Comparison of ENCODE assay signal across 14 cellular contexts in the genomic region with DNA sequence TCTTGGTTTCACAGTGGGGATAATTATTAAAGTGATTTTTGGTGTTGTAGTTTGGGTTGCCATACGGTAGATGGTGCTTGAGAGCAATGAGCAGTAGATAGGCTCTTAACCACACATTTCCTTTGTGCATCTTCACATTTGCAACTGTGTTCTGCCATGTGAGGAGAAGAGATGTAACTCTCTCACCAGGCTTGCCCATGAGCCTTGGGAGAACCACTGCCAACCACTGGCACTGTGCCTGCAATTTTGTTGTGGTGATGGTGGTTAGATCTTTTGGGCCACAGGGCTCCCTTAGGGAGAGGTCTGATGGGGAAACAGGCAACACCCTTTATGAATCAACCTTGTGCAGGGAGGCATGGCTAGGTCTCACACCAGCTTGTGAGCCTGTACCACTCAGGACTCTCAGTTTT.
DNase-seq lines count a peak whose midpoint lies in the region; ATAC-seq lines count a peak whose summit lies in the region.
"Had no signal": no experiment of that assay in that cellular context is flagged by ENCODE, and none has a peak within 500 bp of the region (broad histone marks: within the 10 kb centered on the region; RNA-seq: fewer than 3 reads in every experiment).

No MANE protein-coding gene starts in this region.

- no peaks in the 10 kb centered on the region for H3K9me2 ChIP-seq in Karpas-422 (replicated peaks; ENCODE audit: insufficient read depth, low read length)

- no peak overlapping the region for H3K4me2 ChIP-seq in Karpas-422 (ENCODE audit: low read depth, low read length, poor library complexity, severe bottlenecking)

- H3K9me3 ChIP-seq in Karpas-422 (ENCODE audit: low read length) = no peaks in the 10 kb centered on the region
- H3K9me3 ChIP-seq: suprapubic skin had no signal

- H3K9ac ChIP-seq in Karpas-422 (ENCODE audit: low read length) = no peak overlapping the region

- ATAC-seq in GM19468 (IDR thresholded peaks at IDR 0.05; ENCODE audit: extremely low read depth, unreplicated experiment) = peak; percentile 26
- ATAC-seq in GM21717 (IDR thresholded peaks at IDR 0.05; ENCODE audit: unreplicated experiment) = no peak
- no peak for ATAC-seq in HG03095 (IDR thresholded peaks at IDR 0.05; ENCODE audit: unreplicated experiment)
- ATAC-seq: left cardiac atrium had no signal

- H3K27me3 ChIP-seq in Karpas-422 (ENCODE audit: low read length) = no peaks in the 10 kb centered on the region
- H3K27me3 ChIP-seq: suprapubic skin had no signal

- H3K4me1 ChIP-seq in Karpas-422 (ENCODE audit: low read length) = no peaks in the 10 kb centered on the region
- H3K4me1 ChIP-seq: suprapubic skin had no signal

- no peak overlapping the region for H3K4me3 ChIP-seq in Karpas-422 (ENCODE audit: low read length)
- H3K4me3 ChIP-seq: SK-N-MC, suprapubic skin had no signal

- no peaks in the 10 kb centered on the region for H3K79me2 ChIP-seq in Karpas-422 (ENCODE audit: low read length)

- no peak overlapping the region for H3K27ac ChIP-seq in Karpas-422 (ENCODE audit: low read length)
- H3K27ac ChIP-seq: SK-N-MC, suprapubic skin had no signal

- DNase-seq in Daoy (ENCODE audit: low read depth) = peak; percentile 1
- peak; percentile 62 for DNase-seq in Karpas-422
- DNase-seq in fibroblast of peridontal ligament (ENCODE audit: extremely low read depth) = peak; percentile 73
- no peak for DNase-seq in NCI-H510A (lab: John Stamatoyannopoulos, UW)
- no peak for DNase-seq in iPS-NIHi11 (ENCODE audit: low spot score)
- DNase-seq: activated T-cell treated with anti-CD3 and anti-CD28 coated beads, Interleukin-2, amount 50 U/mL, for 72 hours; left cardiac atrium; NCI-H1417; small intestine had no signal

- no peaks in the 10 kb centered on the region for H4K20me1 ChIP-seq in Karpas-422 (ENCODE audit: insufficient read depth, low read depth, low read length)

- H2AFZ ChIP-seq in Karpas-422 (ENCODE audit: low read length) = no peak overlapping the region

- no peaks in the 10 kb centered on the region for H3K36me3 ChIP-seq in Karpas-422 (ENCODE audit: insufficient read depth, low read length)
- H3K36me3 ChIP-seq: suprapubic skin had no signal

Comparison
In these comparisons a context has a peak if more than half of its experiments do, and no peak if none do; other contexts are left out.
1. DNase-seq: peak in Daoy (single experiment), Karpas-422 (single experiment) and fibroblast of peridontal ligament (single experiment); none in NCI-H510A (single experiment) and iPS-NIHi11 (single experiment).